ENCODE assay signal across 25 cellular contexts in the genomic region with DNA sequence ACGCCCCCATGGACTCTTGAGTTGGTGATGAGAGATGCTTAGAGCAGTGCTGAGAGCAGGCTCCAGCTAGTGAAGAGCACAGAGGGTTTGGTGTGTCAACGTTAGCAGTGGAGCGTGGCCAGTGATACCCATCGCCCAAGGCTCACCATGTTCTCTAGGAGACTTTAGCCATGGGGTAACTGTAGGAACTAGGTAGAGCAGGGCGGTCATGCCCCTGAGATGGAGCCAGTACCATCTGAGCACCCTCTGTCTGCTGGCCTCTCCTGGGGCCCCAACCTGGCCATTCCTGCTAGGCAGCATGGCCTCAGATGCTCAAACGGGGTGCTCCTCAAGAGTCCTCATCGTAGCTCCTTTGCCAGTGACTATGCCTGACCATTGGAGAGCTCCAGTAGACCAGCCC.
DNase-seq lines count a peak whose midpoint lies in the region; ATAC-seq and TF ChIP-seq lines count a peak whose summit lies in the region.
"Had no signal": no experiment of that assay in that cellular context is flagged by ENCODE, and none has a peak within 500 bp of the region (broad histone marks: within the 10 kb centered on the region; RNA-seq: fewer than 3 reads in every experiment).

No MANE protein-coding gene starts in this region.

- H3K27me3 ChIP-seq in upper lobe of right lung, result no peaks in the 10 kb centered on the region
- H3K27me3 ChIP-seq: BE2C, BLaER1 had no signal

- peaks cover 14 to 38% of the 10 kb centered on the region in 2 donors for H3K9me3 Mint-ChIP-seq in stimulated activated naive CD8-positive, alpha-beta T cell treated with anti-CD3 and anti-CD28 coated beads, Interleukin-15, amount 100 ng/mL, for 72 hours
- H3K9me3 Mint-ChIP-seq in activated T-helper 1 cell treated with anti-CD3 and anti-CD28 coated beads, Interleukin-12 subunit alpha, Interleukin-12 subunit beta, Interleukin-2, Interleukin-4 antibody, amounts not matched to agents 30 ng/mL and 10 ng/mL and 1 ng/mL, durations not matched to agents 14 hours and 24 hours and 36 hours, result peaks cover 27% of the 10 kb centered on the region

- H3K27me3 Mint-ChIP-seq in stimulated activated naive CD8-positive, alpha-beta T cell treated with anti-CD3 and anti-CD28 coated beads, Interleukin-15, amount 100 ng/mL, for 72 hours, result no peaks in the 10 kb centered on the region
- H3K27me3 Mint-ChIP-seq in activated T-helper 1 cell treated with anti-CD3 and anti-CD28 coated beads, Interleukin-12 subunit alpha, Interleukin-12 subunit beta, Interleukin-2, Interleukin-4 antibody, amounts not matched to agents 30 ng/mL and 10 ng/mL and 1 ng/mL, durations not matched to agents 14 hours and 24 hours and 36 hours (ENCODE audit: insufficient read depth), result no peaks in the 10 kb centered on the region
- H3K27me3 Mint-ChIP-seq: CD4-positive, alpha-beta memory T cell; CD4-positive, CD25-positive, alpha-beta regulatory T cell; CD8-positive, alpha-beta memory T cell had no signal

- H3K4me3 Mint-ChIP-seq in stimulated activated naive CD8-positive, alpha-beta T cell treated with anti-CD3 and anti-CD28 coated beads, Interleukin-15, amount 100 ng/mL, for 72 hours, result no peak overlapping the region
- H3K4me3 Mint-ChIP-seq in activated T-helper 1 cell treated with anti-CD3 and anti-CD28 coated beads, Interleukin-12 subunit alpha, Interleukin-12 subunit beta, Interleukin-2, Interleukin-4 antibody, amounts not matched to agents 30 ng/mL and 10 ng/mL and 1 ng/mL, durations not matched to agents 14 hours and 24 hours and 36 hours, result no peak overlapping the region
- H3K4me3 Mint-ChIP-seq: CD14-positive monocyte; CD4-positive, alpha-beta memory T cell; CD4-positive, CD25-positive, alpha-beta regulatory T cell; CD8-positive, alpha-beta memory T cell had no signal

- no peak overlapping the region for H3K4me3 ChIP-seq in upper lobe of right lung
- H3K4me3 ChIP-seq: BLaER1, GM12878 had no signal

- intact Hi-C loops in posterior vena cava (cut with DNase I), result no loop called here
- intact Hi-C loops in upper lobe of right lung (cut with DNase I), result no loop called here
- intact Hi-C loops in activated T-helper 1 cell treated with anti-CD3 and anti-CD28 coated beads, Interleukin-12 subunit alpha, Interleukin-12 subunit beta, Interleukin-2, Interleukin-4 antibody, amounts not matched to agents 30 ng/mL and 10 ng/mL and 1 ng/mL, durations not matched to agents 14 hours and 24 hours and 36 hours (cut with micrococcal nuclease), result no loop called here

- H3K27ac Mint-ChIP-seq in stimulated activated naive CD8-positive, alpha-beta T cell treated with anti-CD3 and anti-CD28 coated beads, Interleukin-15, amount 100 ng/mL, for 72 hours, result no peak overlapping the region
- no peak overlapping the region for H3K27ac Mint-ChIP-seq in activated T-helper 1 cell treated with anti-CD3 and anti-CD28 coated beads, Interleukin-12 subunit alpha, Interleukin-12 subunit beta, Interleukin-2, Interleukin-4 antibody, amounts not matched to agents 30 ng/mL and 10 ng/mL and 1 ng/mL, durations not matched to agents 14 hours and 24 hours and 36 hours
- H3K27ac Mint-ChIP-seq: CD4-positive, CD25-positive, alpha-beta regulatory T cell; CD8-positive, alpha-beta memory T cell had no signal

- no peaks in the 10 kb centered on the region for H3K36me3 ChIP-seq in upper lobe of right lung
- H3K36me3 ChIP-seq: BE2C, BLaER1 had no signal

- no peak for DNase-seq in stimulated activated naive CD8-positive, alpha-beta T cell treated with anti-CD3 and anti-CD28 coated beads, Interleukin-15, amount 100 ng/mL, for 72 hours
- DNase-seq in stimulated activated naive CD8-positive, alpha-beta T cell treated with anti-CD3 and anti-CD28 coated beads, Interleukin-15, Interleukin-2, amounts not matched to agents 100 U/mL and 50 U/mL, for 24 hours, result no peak
- peak; percentile 45 for DNase-seq in posterior vena cava (ENCODE audit: low spot score)
- DNase-seq in upper lobe of right lung, result no peak
- no peak for DNase-seq in activated T-helper 1 cell treated with anti-CD3 and anti-CD28 coated beads, Interleukin-12 subunit alpha, Interleukin-12 subunit beta, Interleukin-2, Interleukin-4 antibody, amounts not matched to agents 30 ng/mL and 10 ng/mL and 1 ng/mL, durations not matched to agents 14 hours and 24 hours and 36 hours (ENCODE audit: low spot score)
- DNase-seq in effector CD8-positive, alpha-beta T cell (lab: John Stamatoyannopoulos, UW), result no peak
- no peak for DNase-seq in NCI-H128 (lab: John Stamatoyannopoulos, UW; ENCODE audit: unreplicated experiment)
- DNase-seq: 8988T; ACHN; BE2C; C1 segment of cervical spinal cord; CD4-positive, alpha-beta memory T cell; CD4-positive, CD25-positive, alpha-beta regulatory T cell; CD8-positive, alpha-beta memory T cell; COR-L47; DMS 273 treated with DMSO at 0.1 percent for 48 hours; DMS153; DMS53; DMS79; DND-41; EL; GDM1 had no signal

- no peaks in the 10 kb centered on the region for H3K4me1 Mint-ChIP-seq in stimulated activated naive CD8-positive, alpha-beta T cell treated with anti-CD3 and anti-CD28 coated beads, Interleukin-15, amount 100 ng/mL, for 72 hours
- no peaks in the 10 kb centered on the region for H3K4me1 Mint-ChIP-seq in activated T-helper 1 cell treated with anti-CD3 and anti-CD28 coated beads, Interleukin-12 subunit alpha, Interleukin-12 subunit beta, Interleukin-2, Interleukin-4 antibody, amounts not matched to agents 30 ng/mL and 10 ng/mL and 1 ng/mL, durations not matched to agents 14 hours and 24 hours and 36 hours (ENCODE audit: low read depth)
- H3K4me1 Mint-ChIP-seq: CD14-positive monocyte; CD4-positive, alpha-beta memory T cell; CD4-positive, CD25-positive, alpha-beta regulatory T cell; CD8-positive, alpha-beta memory T cell had no signal

- H3K9me3 ChIP-seq in upper lobe of right lung, result no peaks in the 10 kb centered on the region
- H3K9me3 ChIP-seq: BE2C had no signal

- TF ChIP-seq CTCF in upper lobe of right lung (IDR thresholded peaks at IDR 0.05), result no peak

- no peaks in the 10 kb centered on the region for H3K4me1 ChIP-seq in upper lobe of right lung
- H3K4me1 ChIP-seq: BE2C, BLaER1 had no signal

- H3K27ac ChIP-seq in upper lobe of right lung, result no peak overlapping the region
- H3K27ac ChIP-seq: BLaER1 had no signal

- no peaks in the 10 kb centered on the region for H3K36me3 Mint-ChIP-seq in activated T-helper 1 cell treated with anti-CD3 and anti-CD28 coated beads, Interleukin-12 subunit alpha, Interleukin-12 subunit beta, Interleukin-2, Interleukin-4 antibody, amounts not matched to agents 30 ng/mL and 10 ng/mL and 1 ng/mL, durations not matched to agents 14 hours and 24 hours and 36 hours (ENCODE audit: low read depth)
- H3K36me3 Mint-ChIP-seq: CD14-positive monocyte; CD4-positive, alpha-beta memory T cell; CD4-positive, CD25-positive, alpha-beta regulatory T cell; CD8-positive, alpha-beta memory T cell had no signal

- peak; percentile 31 for ATAC-seq in stimulated activated naive CD8-positive, alpha-beta T cell treated with anti-CD3 and anti-CD28 coated beads, Interleukin-15, amount 100 ng/mL, for 72 hours
- ATAC-seq in stimulated activated naive CD8-positive, alpha-beta T cell treated with anti-CD3 and anti-CD28 coated beads, Interleukin-15, Interleukin-2, amounts not matched to agents 100 U/mL and 50 U/mL, for 24 hours, result no peak
- ATAC-seq in upper lobe of right lung, result peak; percentile 41
